ENCODE assay signal across 23 cellular contexts in the genomic region with DNA sequence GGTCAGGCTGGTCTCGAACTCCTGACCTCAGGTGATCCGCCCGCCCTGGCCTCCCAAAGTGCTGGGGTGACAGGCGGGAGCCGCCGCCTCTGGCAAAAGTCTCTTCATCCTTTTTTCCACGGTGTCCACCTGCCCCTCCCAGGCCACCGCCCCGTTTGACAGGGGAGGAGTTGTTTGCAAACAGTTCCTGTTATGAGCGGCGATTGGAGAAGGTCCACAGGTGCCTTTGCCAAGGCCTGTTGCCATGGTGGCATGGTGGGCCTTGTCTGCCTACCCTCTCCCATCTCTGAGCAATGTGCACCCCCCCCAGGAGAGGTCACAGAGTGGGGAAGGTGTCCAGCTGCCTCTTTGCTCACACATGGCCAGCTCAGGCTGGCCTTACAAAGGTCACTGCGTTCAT. TPM values are rescaled to one million over a fixed set of nuclear protein-coding genes. Genes with fewer than 3 reads are reported as not detected.
"Had no signal": no experiment of that assay in that cellular context is flagged by ENCODE, and none has a peak within 500 bp of the region (broad histone marks: within the 10 kb centered on the region; RNA-seq: fewer than 3 reads in every experiment).

No MANE protein-coding gene starts in this region.

- H3K4me1 ChIP-seq: SJCRH30 had no signal

- H3K36me3 ChIP-seq: MG63, SJCRH30 had no signal

- DNase-seq: IMR-90, Karpas-422, KG1, MG63, NCI-H1092, NCI-H1105 treated with DMSO at 0.1 percent for 48 hours, NCI-H1436, NCI-H187, NCI-H2029, NCI-H2081 treated with DMSO at 0.1 percent for 48 hours, NCI-H2171, NCI-H226, NCI-H446, NCI-H510A treated with DMSO at 0.1 percent for 48 hours, NCI-H526, NCI-H774, PC-3, SHP77 treated with DMSO at 0.1 percent for 48 hours, SJCRH30 had no signal

- H3K9me3 ChIP-seq: MG63, SJCRH30 had no signal

- H3K4me3 ChIP-seq: MG63, SJCRH30 had no signal

- H3K27ac ChIP-seq: RWPE1, SJCRH30 had no signal

- H3K27me3 ChIP-seq: SJCRH30 had no signal

RNA-seq across cellular contexts. Expression of gene CCDC92B, which starts 30.8 kb away (rescaled TPM):
- total RNA-seq: HepG2, HT1080, IMR-90, OCI-LY7, PC-3, SJCRH30 had no signal
- polyA plus RNA-seq: HepG2, IMR-90 had no signal
